In genomic region chr3:184178522-184179138, GRCh38 we compare ENCODE assay signal across 21 cellular contexts. TPM values are rescaled to one million over a fixed set of nuclear protein-coding genes. Genes with fewer than 3 reads are reported as not detected.
DNase-seq lines count a peak whose midpoint lies in the region; ATAC-seq, FAIRE-seq and TF ChIP-seq lines count a peak whose summit lies in the region.
"Had no signal": no experiment of that assay in that cellular context is flagged by ENCODE, and none has a peak within 500 bp of the region (broad histone marks: within the 10 kb centered on the region; RNA-seq: fewer than 3 reads in every experiment).

No MANE protein-coding gene starts in this region.

- no peak overlapping the region for H2BK120ac ChIP-seq in H1 (replicated peaks; ENCODE audit: low read depth, low read length)

- H3K23me2 ChIP-seq in H1 (ENCODE audit: low read depth, low read length) = peaks cover 8% of the 10 kb centered on the region

- H3K27me3 Mint-ChIP-seq in T-helper 2 cell treated with Interferon-gamma antibody and Interleukin-4, amounts not matched to agents 5 μg/mL and 100 μg/mL, for 36 hours (ENCODE audit: low read depth) = no peaks in the 10 kb centered on the region

- H4K5ac ChIP-seq in H1 (ENCODE audit: insufficient read length, low read depth, low read length) = no peak overlapping the region

- H4K91ac ChIP-seq in H1 (replicated peaks; ENCODE audit: insufficient read length, low read length) = no peak overlapping the region

- no peak overlapping the region for H3K14ac ChIP-seq in H1 (ENCODE audit: insufficient read length)

- CTCF ChIA-PET in SK-N-SH (lab: Yijun Ruan, JAX) (interaction anchor here (0.6 to 7.0 kb wide), 4 partner anchors 49 to 1422 kb away, joined by 3 to 30 read pairs (median 6); partner anchors contain the start of gene EEF1AKMT4), H1 (lab: Charles Lee; ENCODE audit: partially characterized antibody) (interaction anchor here (0.7 to 4.7 kb wide), 7 partner anchors 8 to 283 kb away, joined by 3 to 22 read pairs (median 10); partner anchors contain the start of gene ABCF3)

- intact Hi-C loops in spleen (cut with DNase I; ENCODE audit: low total_unique reads) = no loop called here

- no peak overlapping the region; the same call in 1 of the 2 replicates for H3K9ac ChIP-seq in SK-N-SH
- H3K9ac ChIP-seq in H1 (replicated peaks in 1 of 4; ENCODE audit: extremely low read depth in 1 of 4, low read depth in 3 of 4, low read length in 3 of 4) = no peak overlapping the region

- DNase-seq in SK-N-SH (no peak), H1 (ENCODE audit: low read depth in 1 of 2, low spot score in 2 of 2) (no peak), spleen (peak; percentile 54)
- DNase-seq in T-helper 2 cell treated with Interferon-gamma antibody and Interleukin-4, amounts not matched to agents 5 μg/mL and 100 μg/mL, for 36 hours (ENCODE audit: low spot score) = no peak
- DNase-seq: activated naive CD4-positive, alpha-beta T cell treated with anti-CD3 and anti-CD28 coated beads for 36 hours; esophagus squamous epithelium; hypothalamus; KG1; NCI-H1105; NCI-H2171; NCI-H774; occipital lobe; Peyer's patch; right lobe of liver; stimulated activated CD4-positive, alpha-beta T cell treated with anti-CD3 and anti-CD28 coated beads, Interleukin-4, amount 100 ng/mL, for 4 hours; tibial artery had no signal

- no peak overlapping the region for H3K27ac Mint-ChIP-seq in T-helper 2 cell treated with Interferon-gamma antibody and Interleukin-4, amounts not matched to agents 5 μg/mL and 100 μg/mL, for 36 hours
- H3K27ac Mint-ChIP-seq: activated naive CD4-positive, alpha-beta T cell treated with anti-CD3 and anti-CD28 coated beads for 36 hours had no signal

- TF ChIP-seq RAD21 in SK-N-SH (IDR thresholded peaks at IDR 0.05; ENCODE audit: low read length) = no peak
- no peak for TF ChIP-seq RAD21 in H1 (IDR thresholded peaks at IDR 0.05 in 1 of 2, conservative IDR thresholded peaks at IDR 0.05 in 1 of 2; ENCODE audit: low read depth in 2 of 2, low read length in 2 of 2)

- H3K18ac ChIP-seq in H1 (ENCODE audit: extremely low read depth, low read length) = no peak overlapping the region

- H3K27me3 ChIP-seq in SK-N-SH (ENCODE audit: insufficient read depth) = no peaks in the 10 kb centered on the region
- H3K27me3 ChIP-seq in H1 (replicated peaks in 1 of 4; ENCODE audit: control insufficient read depth in 3 of 4, extremely low read depth in 1 of 4, insufficient read depth in 3 of 4, low read length in 3 of 4) = no peaks in the 10 kb centered on the region
- no peaks in the 10 kb centered on the region for H3K27me3 ChIP-seq in spleen (replicated peaks in 1 of 7)
- H3K27me3 ChIP-seq: esophagus squamous epithelium, Peyer's patch, right lobe of liver, tibial artery had no signal

- peak overlapping the region; percentile 93; the same call in 1 of the 2 replicates for H2BK5ac ChIP-seq in H1 (ENCODE audit: low read depth, low read length)

- H2BK20ac ChIP-seq in H1 (ENCODE audit: low read length) = no peak overlapping the region

- H3K27ac ChIP-seq in SK-N-SH (ENCODE audit: low read depth in 2 of 2, low read length in 1 of 2) (no peak overlapping the region), H1 (ENCODE audit: low read depth, low read length) (no peak overlapping the region), spleen (peak overlapping the region in 2 of 8 donors; percentile 94 to 97)
- H3K27ac ChIP-seq: 22Rv1, C4-2B, right lobe of liver had no signal

- H2BK15ac ChIP-seq in H1 (ENCODE audit: low read length) = no peak overlapping the region

- H3K9me2 ChIP-seq in SK-N-SH = no peaks in the 10 kb centered on the region

- H3K4me3 ChIP-seq in SK-N-SH (ENCODE audit: low read depth in 2 of 2, low read length in 1 of 2) (no peak overlapping the region), H1 (ENCODE audit: extremely low read depth in 1 of 4, insufficient read depth in 2 of 4, low read depth in 3 of 4, low read length in 4 of 4) (no peak overlapping the region), spleen (no peak overlapping the region)
- H3K4me3 ChIP-seq: esophagus squamous epithelium, Peyer's patch, right lobe of liver, tibial artery had no signal

- no peak for FAIRE-seq in H1 (lab: Jason Lieb, UNC)
- FAIRE-seq: GM18507 had no signal

- H3K4me1 ChIP-seq in SK-N-SH (ENCODE audit: control insufficient read depth in 1 of 2, insufficient read depth in 2 of 2, low read depth in 1 of 2, low read length in 1 of 2) (peaks cover 26 to 28% of the 10 kb centered on the region in 2 experiments), H1 (replicated peaks in 1 of 4; ENCODE audit: control insufficient read depth in 3 of 4, insufficient read depth in 4 of 4, low read length in 3 of 4) (peaks cover 0 to 23% (median 15%) of the 10 kb centered on the region in 4 experiments; a peak in 6 of 7 replicates), spleen (peaks cover 28 to 56% (median 40%) of the 10 kb centered on the region in 6 donors)

- H3K9me3 Mint-ChIP-seq in T-helper 2 cell treated with Interferon-gamma antibody and Interleukin-4, amounts not matched to agents 5 μg/mL and 100 μg/mL, for 36 hours = no peaks in the 10 kb centered on the region
- H3K9me3 Mint-ChIP-seq: activated naive CD4-positive, alpha-beta T cell treated with anti-CD3 and anti-CD28 coated beads for 36 hours had no signal

- no peak overlapping the region for H2AFZ ChIP-seq in SK-N-SH (ENCODE audit: low read depth)
- H2AFZ ChIP-seq in H1 (ENCODE audit: low read length) = no peak overlapping the region

- H3K56ac ChIP-seq in H1 (replicated peaks; ENCODE audit: insufficient read length, low read depth, low read length) = no peak overlapping the region

- TF ChIP-seq CTCF in SK-N-SH (IDR thresholded peaks at IDR 0.05) = no peak
- TF ChIP-seq CTCF in H1 (IDR thresholded peaks at IDR 0.05; ENCODE audit: control extremely low read depth in 1 of 3, insufficient read depth in 1 of 3, low read depth in 1 of 3, low read length in 3 of 3) = no peak
- TF ChIP-seq CTCF in spleen (IDR thresholded peaks at IDR 0.05 in 8 of 11, conservative IDR thresholded peaks at IDR 0.05 in 3 of 11) = no peak

- H3K36me3 ChIP-seq in SK-N-SH (replicated peaks in 1 of 2; ENCODE audit: control insufficient read depth in 1 of 2, insufficient read depth in 2 of 2, low read length in 1 of 2) = peaks cover 60 to 63% of the 10 kb centered on the region in 2 experiments
- H3K36me3 ChIP-seq in H1 (ENCODE audit: control insufficient read depth in 2 of 4, insufficient read depth in 4 of 4, low read length in 3 of 4) = peaks cover 53 to 67% (median 60%) of the 10 kb centered on the region in 4 experiments
- H3K36me3 ChIP-seq in spleen = peaks cover 2 to 71% (median 65%) of the 10 kb centered on the region in 6 donors

- no peak overlapping the region; the same call in 1 of the 2 replicates for H2BK12ac ChIP-seq in H1 (ENCODE audit: low read depth, low read length)

- 97% methylated on average over 13 of the region's 13 CpGs for WGBS in SK-N-SH (ENCODE audit: low lambda C conversion rate)
- 97% methylated on average over 13 of the region's 13 CpGs; no CpG with 5 or more reads in 1 of the 2 experiments for WGBS in H1 (ENCODE audit: extremely low coverage in 1 of 2, insufficient coverage in 1 of 2, insufficient read length in 1 of 2, insufficient replicate concordance in 2 of 2, low coverage in 1 of 2, low lambda C conversion rate in 2 of 2, missing lambda C conversion rate in 1 of 2), 2 experiments
- 96 to 97% (median 97%) methylated on average over 13 of the region's 13 CpGs for WGBS in spleen, 5 donors

- POLR2A ChIA-PET in SK-N-SH (lab: Yijun Ruan, JAX) (no interaction called here), H1 (lab: Charles Lee; ENCODE audit: partially characterized antibody) (interaction anchor here (1.2 kb wide), 1 partner anchor 11 kb away, joined by 3 read pairs; no protein-coding TSS in a partner anchor)

- H3K9me3 ChIP-seq in SK-N-SH (no peaks in the 10 kb centered on the region), H1 (ENCODE audit: insufficient read depth in 2 of 2, low read depth in 1 of 2, low read length in 1 of 2) (no peaks in the 10 kb centered on the region), spleen (no peaks in the 10 kb centered on the region)
- H3K9me3 ChIP-seq: esophagus squamous epithelium, Peyer's patch, right lobe of liver, tibial artery had no signal

- H3K4me3 Mint-ChIP-seq in T-helper 2 cell treated with Interferon-gamma antibody and Interleukin-4, amounts not matched to agents 5 μg/mL and 100 μg/mL, for 36 hours = no peak overlapping the region
- H3K4me3 Mint-ChIP-seq: activated naive CD4-positive, alpha-beta T cell treated with anti-CD3 and anti-CD28 coated beads for 36 hours had no signal

- ATAC-seq in SK-N-SH treated with all-trans-retinoic acid at 6 μM for 48 hours (no peak), GM18907 (IDR thresholded peaks at IDR 0.05; ENCODE audit: unreplicated experiment) (no peak)
- ATAC-seq: right lobe of liver had no signal

- TF ChIP-seq EP300 in SK-N-SH (IDR thresholded peaks at IDR 0.05; ENCODE audit: borderline replicate concordance in 1 of 2, low read depth in 1 of 2, low read length in 1 of 2) (no peak), H1 (IDR thresholded peaks at IDR 0.05; ENCODE audit: borderline replicate concordance in 1 of 2, low read depth in 2 of 2, low read length in 2 of 2) (no peak)

- H4K20me1 ChIP-seq in SK-N-SH (ENCODE audit: insufficient read depth) = peaks cover 28% of the 10 kb centered on the region
- peaks cover 0 to 19% of the 10 kb centered on the region in 2 experiments for H4K20me1 ChIP-seq in H1 (replicated peaks in 1 of 2; ENCODE audit: control insufficient read depth in 1 of 2, insufficient read depth in 2 of 2, low read length in 2 of 2)

- no peak overlapping the region for H3K4ac ChIP-seq in H1 (replicated peaks; ENCODE audit: insufficient read length, low read depth, low read length)

- peak overlapping the region; percentile 64 for H4K8ac ChIP-seq in H1 (ENCODE audit: extremely low read depth, insufficient read depth, low read length)

- H3K36me3 Mint-ChIP-seq in T-helper 2 cell treated with Interferon-gamma antibody and Interleukin-4, amounts not matched to agents 5 μg/mL and 100 μg/mL, for 36 hours (ENCODE audit: low read depth) = peaks cover 53% of the 10 kb centered on the region

- TF ChIP-seq POLR2A in H1 (IDR thresholded peaks at IDR 0.05; ENCODE audit: control extremely low read depth in 1 of 2, low read depth in 2 of 2, low read length in 2 of 2) (no peak), spleen (IDR thresholded peaks at IDR 0.05) (no peak)

- no peak overlapping the region for H2AK5ac ChIP-seq in H1 (ENCODE audit: low read depth, low read length)

- H3F3A ChIP-seq in SK-N-SH (replicated peaks; ENCODE audit: insufficient read depth) = peaks cover 39% of the 10 kb centered on the region

- H3K4me2 ChIP-seq in SK-N-SH (peak overlapping the region; percentile 89), H1 (ENCODE audit: insufficient read depth in 1 of 2, low read depth in 2 of 2, low read length in 2 of 2) (no peak overlapping the region)

- no peak overlapping the region for H3K23ac ChIP-seq in H1 (ENCODE audit: insufficient read length)

- peaks cover 20% of the 10 kb centered on the region for H3K4me1 Mint-ChIP-seq in T-helper 2 cell treated with Interferon-gamma antibody and Interleukin-4, amounts not matched to agents 5 μg/mL and 100 μg/mL, for 36 hours (ENCODE audit: low read depth)

- H3K79me2 ChIP-seq in SK-N-SH (ENCODE audit: insufficient read depth) (peaks cover 56% of the 10 kb centered on the region), H1 (ENCODE audit: control insufficient read depth in 1 of 2, insufficient read depth in 2 of 2, low read length in 2 of 2) (peaks cover 0 to 37% of the 10 kb centered on the region in 2 experiments; a peak in 2 of 4 replicates)

- H3K79me1 ChIP-seq in H1 (ENCODE audit: low read depth, low read length) = peaks cover 13% of the 10 kb centered on the region

RNA-seq across cellular contexts. Expression of gene AP2M1, which starts 4.0 kb away (rescaled TPM):
- polyA plus RNA-seq in SK-N-SH (2012; rRNA removed) (645 and 759 TPM in 2 replicates), H1 (2011; rRNA removed) (454 and 540 TPM in 2 replicates), spleen (100 to 1,000 TPM in 2 of 3 donors, 10 to 100 TPM in 1; 98.7 to 155 (median 137) TPM)
- 537 and 665 TPM in 2 replicates for polyA plus RNA-seq in SK-N-SH (2012; cell fraction: cytosol; rRNA removed)
- polyA plus RNA-seq in SK-N-SH (2012; cell fraction: nucleus; rRNA removed) = 480 and 683 TPM in 2 replicates
- total RNA-seq in H1 (2021; fragmentation: NEBNext Ultra II Directional; extraction: Animal tissue kit (Norgen Biotek cat#: 25700)) = 391 and 403 TPM in 2 replicates
- polyA plus RNA-seq in H1 (2011; cell fraction: cytosol; rRNA removed) = 456 TPM
- polyA plus RNA-seq in H1 (2011; cell fraction: nucleus; rRNA removed) = 429 TPM
- polyA plus RNA-seq in H1 (2012, experiment 1 of 2) = 530 to 583 TPM (median 543 TPM) in 4 replicates
- 718 TPM for polyA plus RNA-seq in H1 (2012, experiment 2 of 2)
- polyA plus RNA-seq in H1 (2013, experiment 1 of 2) = 212 TPM
- polyA plus RNA-seq in H1 (2013, experiment 2 of 2) = 214 TPM
- polyA minus RNA-seq in H1 (2011; rRNA and poly(A)+ RNA removed) = 550 and 559 TPM in 2 replicates
- polyA minus RNA-seq in H1 (2011; cell fraction: cytosol; rRNA and poly(A)+ RNA removed) = 149 TPM
- 181 TPM for polyA minus RNA-seq in H1 (2011; cell fraction: nucleus; rRNA and poly(A)+ RNA removed)
- 100 to 1,000 TPM; 192 to 254 (median 204) TPM for total RNA-seq in spleen

RNA-seq across cellular contexts. Expression of gene ABCF3, which starts 7.4 kb away (rescaled TPM):
- polyA plus RNA-seq in SK-N-SH (2012; rRNA removed) = 55.6 and 59.2 TPM in 2 replicates
- 23.3 and 30.6 TPM in 2 replicates for polyA plus RNA-seq in SK-N-SH (2012; cell fraction: cytosol; rRNA removed)
- 148 and 153 TPM in 2 replicates for polyA plus RNA-seq in SK-N-SH (2012; cell fraction: nucleus; rRNA removed)
- total RNA-seq in H1 (2021; fragmentation: NEBNext Ultra II Directional; extraction: Animal tissue kit (Norgen Biotek cat#: 25700)) = 50.9 and 51.6 TPM in 2 replicates
- 57.8 and 76.6 TPM in 2 replicates for polyA plus RNA-seq in H1 (2011; rRNA removed)
- 55.1 TPM for polyA plus RNA-seq in H1 (2011; cell fraction: cytosol; rRNA removed)
- polyA plus RNA-seq in H1 (2011; cell fraction: nucleus; rRNA removed) = 203 TPM
- 40.9 to 54.7 TPM (median 52.0 TPM) in 4 replicates for polyA plus RNA-seq in H1 (2012, experiment 1 of 2)
- 34.1 TPM for polyA plus RNA-seq in H1 (2012, experiment 2 of 2)
- 28.7 TPM for polyA plus RNA-seq in H1 (2013, experiment 1 of 2)
- polyA plus RNA-seq in H1 (2013, experiment 2 of 2) = 24.2 TPM
- 60.0 and 74.3 TPM in 2 replicates for polyA minus RNA-seq in H1 (2011; rRNA and poly(A)+ RNA removed)
- 37.5 TPM for polyA minus RNA-seq in H1 (2011; cell fraction: cytosol; rRNA and poly(A)+ RNA removed)
- polyA minus RNA-seq in H1 (2011; cell fraction: nucleus; rRNA and poly(A)+ RNA removed) = 60.7 TPM
- total RNA-seq in spleen = 10 to 100 TPM; 46.4 to 90.7 (median 69.8) TPM
- polyA plus RNA-seq in spleen = 10 to 100 TPM; 35.3 to 67.3 (median 61.2) TPM

RNA-seq across cellular contexts. Expression of gene DVL3, which starts 23.5 kb away (rescaled TPM):
- polyA plus RNA-seq in SK-N-SH (2012; rRNA removed) = 29.6 and 30.1 TPM in 2 replicates
- polyA plus RNA-seq in SK-N-SH (2012; cell fraction: cytosol; rRNA removed) = 16.3 and 19.3 TPM in 2 replicates
- 117 and 125 TPM in 2 replicates for polyA plus RNA-seq in SK-N-SH (2012; cell fraction: nucleus; rRNA removed)
- total RNA-seq in H1 (2021; fragmentation: NEBNext Ultra II Directional; extraction: Animal tissue kit (Norgen Biotek cat#: 25700)) = 64.9 and 66.6 TPM in 2 replicates
- polyA plus RNA-seq in H1 (2011; rRNA removed) = 38.5 and 51.2 TPM in 2 replicates
- polyA plus RNA-seq in H1 (2011; cell fraction: cytosol; rRNA removed) = 36.1 TPM
- 111 TPM for polyA plus RNA-seq in H1 (2011; cell fraction: nucleus; rRNA removed)
- 38.0 to 54.6 TPM (median 48.8 TPM) in 4 replicates for polyA plus RNA-seq in H1 (2012, experiment 1 of 2)
- 29.5 TPM for polyA plus RNA-seq in H1 (2012, experiment 2 of 2)
- 35.3 TPM for polyA plus RNA-seq in H1 (2013, experiment 1 of 2)
- 35.6 TPM for polyA plus RNA-seq in H1 (2013, experiment 2 of 2)
- polyA minus RNA-seq in H1 (2011; rRNA and poly(A)+ RNA removed) = 35.1 and 42.2 TPM in 2 replicates
- polyA minus RNA-seq in H1 (2011; cell fraction: cytosol; rRNA and poly(A)+ RNA removed) = 29.9 TPM
- polyA minus RNA-seq in H1 (2011; cell fraction: nucleus; rRNA and poly(A)+ RNA removed) = 32.1 TPM
- total RNA-seq in spleen = 10 to 100 TPM; 40.3 to 67.3 (median 54.2) TPM
- 10 to 100 TPM; 12.3 to 28.2 (median 15.8) TPM for polyA plus RNA-seq in spleen

RNA-seq across cellular contexts. Expression of gene EIF2B5, which starts 43.5 kb away (rescaled TPM):
- 46.8 and 61.5 TPM in 2 replicates for polyA plus RNA-seq in SK-N-SH (2012; rRNA removed)
- polyA plus RNA-seq in SK-N-SH (2012; cell fraction: cytosol; rRNA removed) = 36.1 and 42.9 TPM in 2 replicates
- 113 and 133 TPM in 2 replicates for polyA plus RNA-seq in SK-N-SH (2012; cell fraction: nucleus; rRNA removed)
- 40.0 and 42.5 TPM in 2 replicates for total RNA-seq in H1 (2021; fragmentation: NEBNext Ultra II Directional; extraction: Animal tissue kit (Norgen Biotek cat#: 25700))
- 32.1 and 33.1 TPM in 2 replicates for polyA plus RNA-seq in H1 (2011; rRNA removed)
- polyA plus RNA-seq in H1 (2011; cell fraction: cytosol; rRNA removed) = 44.9 TPM
- polyA plus RNA-seq in H1 (2011; cell fraction: nucleus; rRNA removed) = 63.9 TPM
- polyA plus RNA-seq in H1 (2012, experiment 1 of 2) = 36.5 to 43.9 TPM (median 37.4 TPM) in 4 replicates
- polyA plus RNA-seq in H1 (2012, experiment 2 of 2) = 33.2 TPM
- polyA plus RNA-seq in H1 (2013, experiment 1 of 2) = 29.6 TPM
- polyA plus RNA-seq in H1 (2013, experiment 2 of 2) = 30.7 TPM
- 46.4 and 51.6 TPM in 2 replicates for polyA minus RNA-seq in H1 (2011; rRNA and poly(A)+ RNA removed)
- 21.0 TPM for polyA minus RNA-seq in H1 (2011; cell fraction: cytosol; rRNA and poly(A)+ RNA removed)
- 39.8 TPM for polyA minus RNA-seq in H1 (2011; cell fraction: nucleus; rRNA and poly(A)+ RNA removed)
- 10 to 100 TPM; 40.4 to 50.7 (median 46.3) TPM for total RNA-seq in spleen
- 10 to 100 TPM; 40.4 to 55.7 (median 52.8) TPM for polyA plus RNA-seq in spleen

RNA-seq across cellular contexts. Expression of gene VWA5B2, which starts 50.8 kb away (rescaled TPM):
- polyA plus RNA-seq in SK-N-SH (2012; rRNA removed) (0.08 and 0.19 TPM in 2 replicates), H1 (2011; rRNA removed) (0.53 and 0.88 TPM in 2 replicates), spleen (under 1 TPM; 0.02 to 0.08 (median 0.03) TPM)
- 0.05 and 0.20 TPM in 2 replicates for polyA plus RNA-seq in SK-N-SH (2012; cell fraction: cytosol; rRNA removed)
- 0.98 and 1.8 TPM in 2 replicates for polyA plus RNA-seq in SK-N-SH (2012; cell fraction: nucleus; rRNA removed)
- total RNA-seq in H1 (2021; fragmentation: NEBNext Ultra II Directional; extraction: Animal tissue kit (Norgen Biotek cat#: 25700)) = 0.50 and 0.56 TPM in 2 replicates
- polyA plus RNA-seq in H1 (2011; cell fraction: cytosol; rRNA removed) = 0.37 TPM
- polyA plus RNA-seq in H1 (2011; cell fraction: nucleus; rRNA removed) = 3.0 TPM
- polyA plus RNA-seq in H1 (2012, experiment 1 of 2) = 0.29 to 0.72 TPM (median 0.41 TPM) in 4 replicates
- 0.70 TPM for polyA plus RNA-seq in H1 (2012, experiment 2 of 2)
- 0.28 TPM for polyA plus RNA-seq in H1 (2013, experiment 1 of 2)
- 0.17 TPM for polyA plus RNA-seq in H1 (2013, experiment 2 of 2)
- 0.41 and 0.44 TPM in 2 replicates for polyA minus RNA-seq in H1 (2011; rRNA and poly(A)+ RNA removed)
- 0.37 TPM for polyA minus RNA-seq in H1 (2011; cell fraction: cytosol; rRNA and poly(A)+ RNA removed)
- 1.5 TPM for polyA minus RNA-seq in H1 (2011; cell fraction: nucleus; rRNA and poly(A)+ RNA removed)
- under 1 TPM in 2 of 7 donors, not detected in 5; 0.28 to 0.68 TPM for total RNA-seq in spleen
- total RNA-seq: activated naive CD4-positive, alpha-beta T cell treated with anti-CD3 and anti-CD28 coated beads for 36 hours had no signal
